Comparison of ENCODE assay signal across 16 cellular contexts in genomic region chr5:136014976-136015375, GRCh38.
"Had no signal": no experiment of that assay in that cellular context is flagged by ENCODE, and none has a peak within 500 bp of the region (broad histone marks: within the 10 kb centered on the region; RNA-seq: fewer than 3 reads in every experiment).

No MANE protein-coding gene starts in this region.

- H3K4me1 Mint-ChIP-seq: activated naive CD4-positive, alpha-beta T cell treated with anti-CD3 and anti-CD28 coated beads, Interleukin-2, amount 50 U/mL, for 24 hours; stimulated activated naive CD8-positive, alpha-beta T cell treated with anti-CD3 and anti-CD28 coated beads, Interleukin-15, amount 100 ng/mL, for 72 hours had no signal

- H3K9me3 Mint-ChIP-seq: activated naive CD4-positive, alpha-beta T cell treated with anti-CD3 and anti-CD28 coated beads, Interleukin-2, amount 50 U/mL, for 24 hours; stimulated activated naive CD8-positive, alpha-beta T cell treated with anti-CD3 and anti-CD28 coated beads, Interleukin-15, amount 100 ng/mL, for 72 hours had no signal

- H3K9me3 ChIP-seq: adrenal gland, prostate gland, upper lobe of right lung had no signal

- H3K27ac Mint-ChIP-seq: activated naive CD4-positive, alpha-beta T cell treated with anti-CD3 and anti-CD28 coated beads, Interleukin-2, amount 50 U/mL, for 24 hours; stimulated activated naive CD8-positive, alpha-beta T cell treated with anti-CD3 and anti-CD28 coated beads, Interleukin-15, amount 100 ng/mL, for 72 hours had no signal

- H3K27ac ChIP-seq: cardiac muscle cell, dorsolateral prefrontal cortex, prostate gland had no signal

- H3K36me3 ChIP-seq: adrenal gland, cardiac muscle cell, prostate gland, upper lobe of right lung had no signal

- H3K4me3 ChIP-seq: adrenal gland, cardiac muscle cell, dorsolateral prefrontal cortex, prostate gland, skin epidermis, upper lobe of right lung had no signal

- H3K4me1 ChIP-seq: prostate gland had no signal

- H3K36me3 Mint-ChIP-seq: activated naive CD4-positive, alpha-beta T cell treated with anti-CD3 and anti-CD28 coated beads, Interleukin-2, amount 50 U/mL, for 24 hours had no signal

- ATAC-seq: foreskin keratinocyte; right cardiac atrium; stimulated activated naive CD8-positive, alpha-beta T cell treated with anti-CD3 and anti-CD28 coated beads, Interleukin-15, amount 100 ng/mL, for 72 hours; upper lobe of right lung had no signal

- H3K27me3 ChIP-seq: adrenal gland, foreskin keratinocyte, upper lobe of right lung had no signal

- H3K4me3 Mint-ChIP-seq: activated naive CD4-positive, alpha-beta T cell treated with anti-CD3 and anti-CD28 coated beads, Interleukin-2, amount 50 U/mL, for 24 hours; neural crest cell; stimulated activated naive CD8-positive, alpha-beta T cell treated with anti-CD3 and anti-CD28 coated beads, Interleukin-15, amount 100 ng/mL, for 72 hours had no signal

- DNase-seq: activated CD4-positive, alpha-beta T cell treated with anti-CD3 and anti-CD28 coated beads, Interleukin-2, amount 50 U/mL, for 4 hours; activated gamma-delta T cell; adrenal gland; dorsolateral prefrontal cortex; foreskin keratinocyte; glutamatergic neuron; right cardiac atrium; stimulated activated CD4-positive, alpha-beta T cell treated with anti-CD3 and anti-CD28 coated beads, Interleukin-15, amount 100 ng/mL, for 24 hours; stimulated activated CD4-positive, alpha-beta T cell treated with anti-CD3 and anti-CD28 coated beads, Interleukin-2, amount 100 ng/mL, for 48 hours; stimulated activated naive CD8-positive, alpha-beta T cell treated with anti-CD3 and anti-CD28 coated beads, Interleukin-15, amount 100 ng/mL, for 72 hours; upper lobe of right lung had no signal
